In the genomic region with DNA sequence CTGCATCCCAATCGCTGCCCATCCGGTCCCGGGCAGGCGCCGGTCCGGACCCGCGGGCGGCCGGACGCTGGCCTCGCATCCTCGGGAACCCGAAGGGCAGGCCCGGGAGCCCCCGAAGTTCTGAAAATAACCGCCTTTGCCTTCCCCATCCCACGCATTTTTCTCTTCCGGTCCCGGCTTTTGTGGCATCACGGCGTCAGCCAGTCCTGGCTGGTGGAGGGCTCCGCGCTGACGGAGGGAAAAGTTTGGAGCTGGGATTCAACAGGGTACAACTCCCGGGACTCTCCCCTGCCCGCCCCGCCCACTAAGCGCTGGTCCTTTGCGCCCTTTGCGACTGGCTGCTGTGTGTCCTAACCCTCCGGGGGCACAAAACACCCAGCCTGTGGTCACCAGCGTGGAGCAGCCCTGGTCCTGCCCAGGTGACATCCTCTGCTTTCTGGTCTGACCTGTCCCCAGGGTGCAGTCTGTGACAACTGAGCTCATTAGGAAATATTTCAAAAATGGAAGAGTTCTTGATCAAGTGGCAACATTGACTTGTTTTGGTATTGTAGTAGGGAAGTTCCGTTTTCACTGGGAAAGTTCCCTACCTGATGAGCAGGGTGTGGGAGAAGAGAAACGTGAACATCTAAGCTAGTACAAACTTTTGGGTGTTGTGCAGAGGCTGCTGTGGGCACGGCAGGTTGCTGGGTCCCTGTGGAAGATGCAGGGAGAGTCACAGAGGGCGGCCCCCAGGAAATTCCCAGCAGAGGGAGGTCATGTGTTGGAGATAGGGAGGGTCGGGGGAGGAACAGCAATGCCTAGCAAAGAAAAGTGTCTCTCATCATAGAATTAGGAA, we compare ENCODE assay signal across 8 cellular contexts. TPM values are rescaled to one million over a fixed set of nuclear protein-coding genes. Genes with fewer than 3 reads are reported as not detected.
A peak's percentile ranks its signal among the peaks of the same experiment; 100 is the strongest.
DNase-seq lines count a peak whose midpoint lies in the region; ATAC-seq, FAIRE-seq and TF ChIP-seq lines count a peak whose summit lies in the region.

No MANE protein-coding gene starts in this region.

- no peak overlapping the region for H3K23ac ChIP-seq in H1 (ENCODE audit: insufficient read length)

- H3K27ac ChIP-seq in H1 (ENCODE audit: low read depth, low read length), result no peak overlapping the region
- no peak overlapping the region for H3K27ac ChIP-seq in mucosa of rectum (ENCODE audit: low read depth in 2 of 2, low read length in 2 of 2)
- H3K27ac ChIP-seq in uterus, result peak overlapping the region; percentile 2 to 13

- TF ChIP-seq POLR2A in H1 (IDR thresholded peaks at IDR 0.05; ENCODE audit: control extremely low read depth in 1 of 2, low read depth in 2 of 2, low read length in 2 of 2), result 0 out of 3 replicates have a peak, but pooled peaks of 1 of the 2 experiments have one; percentile 29
- no peak for TF ChIP-seq POLR2A in uterus (IDR thresholded peaks at IDR 0.05)

- DNase-seq in NCI-H2227 treated with DMSO at 0.1 percent for 48 hours (lab: John Stamatoyannopoulos, UW) (peak; percentile 7), H1 (ENCODE audit: low read depth in 1 of 2, low spot score in 2 of 2) (peak in 1 of 2 experiments; percentile 71), uterus (peak in 1 of 2 donors; percentile 30), T-helper 9 cell (no peak)

- ATAC-seq in HG03342 (IDR thresholded peaks at IDR 0.05; ENCODE audit: unreplicated experiment) (no peak), GM21526 (IDR thresholded peaks at IDR 0.05; ENCODE audit: low FRiP score, unreplicated experiment) (no peak)

- H2BK12ac ChIP-seq in H1 (ENCODE audit: low read depth, low read length), result no peak overlapping the region

- H3K79me1 ChIP-seq in H1 (ENCODE audit: low read depth, low read length), result no peaks in the 10 kb centered on the region; the same call in 1 of the 2 replicates

- peaks cover 0 to 3% of the 10 kb centered on the region in 2 experiments for H4K20me1 ChIP-seq in H1 (replicated peaks in 1 of 2; ENCODE audit: control insufficient read depth in 1 of 2, insufficient read depth in 2 of 2, low read length in 2 of 2)

- no peak overlapping the region for H3K4ac ChIP-seq in H1 (replicated peaks; ENCODE audit: insufficient read length, low read depth, low read length)

- peaks cover 0 to 8% (median 3%) of the 10 kb centered on the region in 4 experiments; a peak in 4 of 7 replicates for H3K27me3 ChIP-seq in H1 (replicated peaks in 1 of 4; ENCODE audit: control insufficient read depth in 3 of 4, extremely low read depth in 1 of 4, insufficient read depth in 3 of 4, low read length in 3 of 4)
- peaks cover 10 to 27% of the 10 kb centered on the region in 2 donors for H3K27me3 ChIP-seq in mucosa of rectum (ENCODE audit: control insufficient read depth in 2 of 2, insufficient read depth in 2 of 2, low read length in 2 of 2)
- H3K27me3 ChIP-seq in uterus, result no peaks in the 10 kb centered on the region

- H3K14ac ChIP-seq in H1 (ENCODE audit: insufficient read length), result no peak overlapping the region

- POLR2A ChIA-PET in H1 (lab: Charles Lee; ENCODE audit: partially characterized antibody), result interaction anchor here (0.9 to 1.7 kb wide), 6 partner anchors 9 to 25 kb away, joined by 3 to 4 read pairs (median 3); no protein-coding TSS in a partner anchor

- intact Hi-C loops in uterus (cut with DNase I; ENCODE audit: low total_unique reads), result no loop called here

- no peak overlapping the region for H2AFZ ChIP-seq in H1 (ENCODE audit: low read length)

- H3K56ac ChIP-seq in H1 (replicated peaks; ENCODE audit: insufficient read length, low read depth, low read length), result no peak overlapping the region

- no peak overlapping the region for H3K18ac ChIP-seq in H1 (ENCODE audit: extremely low read depth, low read length)

- no peak overlapping the region for H2BK15ac ChIP-seq in H1 (ENCODE audit: low read length)

- peak overlapping the region; percentile 81 to 87 for H3K4me2 ChIP-seq in H1 (ENCODE audit: insufficient read depth in 1 of 2, low read depth in 2 of 2, low read length in 2 of 2)

- TF ChIP-seq RAD21 in H1 (IDR thresholded peaks at IDR 0.05 in 1 of 2, conservative IDR thresholded peaks at IDR 0.05 in 1 of 2; ENCODE audit: low read depth in 2 of 2, low read length in 2 of 2), result no peak

- H2BK120ac ChIP-seq in H1 (replicated peaks; ENCODE audit: low read depth, low read length), result no peak overlapping the region

- H2AK5ac ChIP-seq in H1 (ENCODE audit: low read depth, low read length), result no peak overlapping the region

- H4K91ac ChIP-seq in H1 (replicated peaks; ENCODE audit: insufficient read length, low read length), result no peak overlapping the region

- H2BK20ac ChIP-seq in H1 (ENCODE audit: low read length), result no peak overlapping the region

- no peaks in the 10 kb centered on the region for H3K36me3 ChIP-seq in H1 (ENCODE audit: control insufficient read depth in 2 of 4, insufficient read depth in 4 of 4, low read length in 3 of 4)
- H3K36me3 ChIP-seq in mucosa of rectum (ENCODE audit: control insufficient read depth in 2 of 2, insufficient read depth in 2 of 2, low read length in 2 of 2), result no peaks in the 10 kb centered on the region
- no peaks in the 10 kb centered on the region for H3K36me3 ChIP-seq in uterus

- peaks cover 9% of the 10 kb centered on the region; the same call in 1 of the 2 replicates for H3K23me2 ChIP-seq in H1 (ENCODE audit: low read depth, low read length)

- 5% methylated on average over 38 of the region's 38 CpGs; no CpG with 5 or more reads in 1 of the 2 experiments for WGBS in H1 (ENCODE audit: extremely low coverage in 1 of 2, insufficient coverage in 1 of 2, insufficient read length in 1 of 2, insufficient replicate concordance in 2 of 2, low coverage in 1 of 2, low lambda C conversion rate in 2 of 2, missing lambda C conversion rate in 1 of 2), 2 experiments

- TF ChIP-seq CTCF in H1 (IDR thresholded peaks at IDR 0.05; ENCODE audit: control extremely low read depth in 1 of 3, insufficient read depth in 1 of 3, low read depth in 1 of 3, low read length in 3 of 3), result no peak
- TF ChIP-seq CTCF in uterus (IDR thresholded peaks at IDR 0.05), result no peak

- H3K4me1 ChIP-seq in H1 (replicated peaks in 1 of 4; ENCODE audit: control insufficient read depth in 3 of 4, insufficient read depth in 4 of 4, low read length in 3 of 4) (peaks cover 0 to 12% (median 5%) of the 10 kb centered on the region in 4 experiments; a peak in 6 of 7 replicates), mucosa of rectum (ENCODE audit: control insufficient read depth in 2 of 2, insufficient read depth in 2 of 2, low read length in 2 of 2) (peaks cover 0 to 4% of the 10 kb centered on the region in 2 donors), uterus (peaks cover 0 to 3% of the 10 kb centered on the region in 2 donors)

- no peaks in the 10 kb centered on the region for H3K9me3 ChIP-seq in H1 (ENCODE audit: insufficient read depth in 2 of 2, low read depth in 1 of 2, low read length in 1 of 2)
- no peaks in the 10 kb centered on the region for H3K9me3 ChIP-seq in mucosa of rectum (ENCODE audit: control insufficient read depth in 2 of 2, low read length in 2 of 2)
- H3K9me3 ChIP-seq in uterus, result no peaks in the 10 kb centered on the region

- H3K4me3 ChIP-seq in GM08714 (ENCODE audit: low read length) (peak overlapping the region; percentile 3), H1 (ENCODE audit: extremely low read depth in 1 of 4, insufficient read depth in 2 of 4, low read depth in 3 of 4, low read length in 4 of 4) (peak overlapping the region; percentile 46 to 81 (median 68)), mucosa of rectum (ENCODE audit: low read length in 2 of 2) (peak overlapping the region; percentile 33 to 65), uterus (peak overlapping the region; percentile 25 to 52)

- H4K5ac ChIP-seq in H1 (ENCODE audit: insufficient read length, low read depth, low read length), result no peak overlapping the region

- no peak for FAIRE-seq in H1 (lab: Jason Lieb, UNC)

- H3K9ac ChIP-seq in H1 (replicated peaks in 1 of 4; ENCODE audit: extremely low read depth in 1 of 4, low read depth in 3 of 4, low read length in 3 of 4) (peak overlapping the region; percentile 61 to 89 (median 82); a peak in 6 of 7 replicates), mucosa of rectum (ENCODE audit: low read depth in 1 of 2, low read length in 2 of 2) (no peak overlapping the region)

- peaks cover 0 to 13% of the 10 kb centered on the region in 2 experiments; a peak in 3 of 4 replicates for H3K79me2 ChIP-seq in H1 (ENCODE audit: control insufficient read depth in 1 of 2, insufficient read depth in 2 of 2, low read length in 2 of 2)

- no peak overlapping the region for H2BK5ac ChIP-seq in H1 (ENCODE audit: low read depth, low read length)

- H4K8ac ChIP-seq in H1 (ENCODE audit: extremely low read depth, insufficient read depth, low read length), result peak overlapping the region; percentile 91

- CTCF ChIA-PET in H1 (lab: Charles Lee; ENCODE audit: partially characterized antibody), result interaction anchor here (0.6 to 7.0 kb wide), 3 partner anchors 10 to 240 kb away, joined by 3 to 42 read pairs (median 3); no protein-coding TSS in a partner anchor

- no peak for TF ChIP-seq EP300 in H1 (IDR thresholded peaks at IDR 0.05; ENCODE audit: borderline replicate concordance in 1 of 2, low read depth in 2 of 2, low read length in 2 of 2)

TF ChIP-seq in H1, 55 proteins besides CTCF, POLR2A, EP300 and RAD21 (continues in another document):
- TF ChIP-seq CHD2 (IDR thresholded peaks at IDR 0.05; ENCODE audit: low read length) (no peak), CEBPB (IDR thresholded peaks at IDR 0.05; ENCODE audit: low read depth, low read length) (no peak), RBBP5 (IDR thresholded peaks at IDR 0.05; ENCODE audit: borderline replicate concordance, low read depth, low read length) (no peak), JUN (IDR thresholded peaks at IDR 0.05; ENCODE audit: low read depth, low read length) (no peak), BACH1 (IDR thresholded peaks at IDR 0.05; ENCODE audit: low read length) (0 out of 2 replicates have a peak, but pooled peaks have one; percentile 8), FOSL1 (IDR thresholded peaks at IDR 0.05; ENCODE audit: insufficient read depth, low read depth, low read length) (no peak), TEAD4 (IDR thresholded peaks at IDR 0.05; ENCODE audit: low read depth, low read length) (no peak), MAFK (IDR thresholded peaks at IDR 0.05; ENCODE audit: low read depth, low read length) (no peak), BCL11A (IDR thresholded peaks at IDR 0.05; ENCODE audit: low read depth in 2 of 2, low read length in 2 of 2) (no peak), NANOG (IDR thresholded peaks at IDR 0.05; ENCODE audit: insufficient read depth, low read depth, low read length, poor library complexity, severe bottlenecking) (no peak)

RNA-seq across cellular contexts. Expression of a gene that starts 0.8 kb away (rescaled TPM):
- total RNA-seq in H1 (2021; fragmentation: NEBNext Ultra II Directional; extraction: Animal tissue kit (Norgen Biotek cat#: 25700)), result 13.8 and 14.6 TPM in 2 replicates
- polyA plus RNA-seq in H1 (2011; rRNA removed), result 9.5 and 10.0 TPM in 2 replicates
- 7.7 TPM for polyA plus RNA-seq in H1 (2011; cell fraction: cytosol; rRNA removed)
- polyA plus RNA-seq in H1 (2011; cell fraction: nucleus; rRNA removed), result 13.5 TPM
- polyA plus RNA-seq in H1 (2012, experiment 1 of 2), result 9.6 to 12.4 TPM (median 10.8 TPM) in 4 replicates
- 4.3 TPM for polyA plus RNA-seq in H1 (2012, experiment 2 of 2)
- 3.7 TPM for polyA plus RNA-seq in H1 (2013, experiment 1 of 2)
- polyA plus RNA-seq in H1 (2013, experiment 2 of 2), result 4.0 TPM
- polyA minus RNA-seq in H1 (2011; rRNA and poly(A)+ RNA removed), result 18.9 and 28.1 TPM in 2 replicates
- polyA minus RNA-seq in H1 (2011; cell fraction: cytosol; rRNA and poly(A)+ RNA removed), result 7.8 TPM
- polyA minus RNA-seq in H1 (2011; cell fraction: nucleus; rRNA and poly(A)+ RNA removed), result 16.1 TPM
- total RNA-seq in uterus, result 10 to 100 TPM in 2 of 4 donors, 1 to 10 TPM in 1, under 1 TPM in 1; 0.26 to 22.9 (median 7.0) TPM

Comparison
In these comparisons a context has a peak if more than half of its experiments do, and no peak if none do; other contexts are left out.
1. H3K4me3 ChIP-seq: peak in every context shown above with its lines; median percentile 68 in H1; 49 in mucosa of rectum; 38 in uterus; 3 in GM08714.
2. H3K27ac ChIP-seq: peak in uterus (2 of 2); none in H1 (single experiment) and mucosa of rectum (0 of 2).
3. H3K9ac ChIP-seq: peak in H1 (4 of 4); none in mucosa of rectum (0 of 2).